In genomic region chr15:25801586-25802284, GRCh38 we compare ENCODE assay signal across 27 cellular contexts.
DNase-seq lines count a peak whose midpoint lies in the region; ATAC-seq and TF ChIP-seq lines count a peak whose summit lies in the region.
"Had no signal": no experiment of that assay in that cellular context is flagged by ENCODE, and none has a peak within 500 bp of the region (broad histone marks: within the 10 kb centered on the region; RNA-seq: fewer than 3 reads in every experiment).

No MANE protein-coding gene starts in this region.

- H3K9me3 Mint-ChIP-seq in H9 (no peaks in the 10 kb centered on the region; a peak in 1 of 5 replicates), chondrocyte (ENCODE audit: low read depth) (no peaks in the 10 kb centered on the region)
- H3K9me3 Mint-ChIP-seq: activated CD4-positive, alpha-beta T cell treated with anti-CD3 and anti-CD28 coated beads, Interleukin-2, amount 10 ng/mL, durations not matched to agents 24 days and 14 days; activated naive CD4-positive, alpha-beta T cell treated with anti-CD3 and anti-CD28 coated beads, Interleukin-2, amount 50 U/mL, for 72 hours; CD4-positive, alpha-beta memory T cell; dendritic cell treated with granulocyte-macrophage colony-stimulating factor and Interleukin-4, amounts not matched to agents 40 ng/mL and 50 ng/mL, for 4 days; endodermal cell; memory B cell; WTC11 had no signal

- H3K79me2 ChIP-seq in H9 (ENCODE audit: insufficient read depth, low read length), result no peaks in the 10 kb centered on the region

- no peak overlapping the region for H3K56ac ChIP-seq in H9 (ENCODE audit: insufficient read length, low read depth, low read length)

- H3K27me3 ChIP-seq in H9 (ENCODE audit: insufficient read depth, low read length) (no peaks in the 10 kb centered on the region), tibial artery (no peaks in the 10 kb centered on the region), body of pancreas (no peaks in the 10 kb centered on the region)
- H3K27me3 ChIP-seq: SJCRH30, thyroid gland had no signal

- no peak overlapping the region for H4K8ac ChIP-seq in H9 (replicated peaks; ENCODE audit: insufficient read length, low read depth, low read length)

- H4K20me1 ChIP-seq in H9 (ENCODE audit: control insufficient read depth, insufficient read depth, insufficient read length), result no peaks in the 10 kb centered on the region

- H2BK12ac ChIP-seq in H9 (ENCODE audit: insufficient read length, low read depth, low read length), result no peak overlapping the region

- no peak overlapping the region for H4K5ac ChIP-seq in H9 (ENCODE audit: insufficient read length, low read depth, low read length)

- H3K27ac ChIP-seq in H9 (ENCODE audit: insufficient read length, low read depth, low read length), result no peak overlapping the region
- peak overlapping the region; percentile 79 to 89 for H3K27ac ChIP-seq in tibial artery
- no peak overlapping the region for H3K27ac ChIP-seq in body of pancreas
- H3K27ac ChIP-seq: heart right ventricle, SJCRH30, thyroid gland had no signal

- TF ChIP-seq CTCF in H9 (conservative IDR thresholded peaks at IDR 0.05) (no peak), chondrocyte (IDR thresholded peaks at IDR 0.05) (no peak), tibial artery (IDR thresholded peaks at IDR 0.05) (no peak), body of pancreas (IDR thresholded peaks at IDR 0.05) (no peak)

- H2AK5ac ChIP-seq in H9 (ENCODE audit: insufficient read length, low read length), result no peak overlapping the region

- TF ChIP-seq POLR2A in body of pancreas (IDR thresholded peaks at IDR 0.05), result no peak

- H3K27me3 Mint-ChIP-seq in H9 (ENCODE audit: low read depth) (no peaks in the 10 kb centered on the region), chondrocyte (ENCODE audit: low read depth) (no peaks in the 10 kb centered on the region)
- H3K27me3 Mint-ChIP-seq: activated CD4-positive, alpha-beta T cell treated with anti-CD3 and anti-CD28 coated beads, Interleukin-2, amount 10 ng/mL, durations not matched to agents 24 days and 14 days; CD4-positive, alpha-beta memory T cell had no signal

- H3K4me2 ChIP-seq in H9 (ENCODE audit: insufficient read depth, insufficient read length, low read length), result no peak overlapping the region

- H3K36me3 ChIP-seq in tibial artery (no peaks in the 10 kb centered on the region), body of pancreas (replicated peaks in 1 of 2; ENCODE audit: insufficient read depth in 1 of 2, low read depth in 2 of 2) (no peaks in the 10 kb centered on the region)
- H3K36me3 ChIP-seq: heart right ventricle, SJCRH30, thyroid gland had no signal

- H2BK5ac ChIP-seq in H9 (ENCODE audit: insufficient read length, low read length), result no peak overlapping the region

- H4K91ac ChIP-seq in H9 (ENCODE audit: insufficient read length, low read depth, low read length), result no peak overlapping the region

- no peak overlapping the region for H2BK20ac ChIP-seq in H9 (ENCODE audit: low read depth, low read length, poor library complexity, severe bottlenecking)

- H3K4me3 Mint-ChIP-seq in H9, result no peak overlapping the region
- peak overlapping the region; percentile 28 for H3K4me3 Mint-ChIP-seq in chondrocyte (ENCODE audit: unreplicated experiment)
- H3K4me3 Mint-ChIP-seq: activated CD4-positive, alpha-beta T cell treated with anti-CD3 and anti-CD28 coated beads, Interleukin-2, amount 10 ng/mL, durations not matched to agents 24 days and 14 days; CD4-positive, alpha-beta memory T cell; dendritic cell treated with granulocyte-macrophage colony-stimulating factor and Interleukin-4, amounts not matched to agents 40 ng/mL and 50 ng/mL, for 4 days; endodermal cell; memory B cell; WTC11 had no signal

- no peaks in the 10 kb centered on the region; a peak in 1 of 7 replicates for H3K36me3 Mint-ChIP-seq in H9 (ENCODE audit: insufficient read depth in 1 of 3, low read depth in 3 of 3)
- peaks cover 18% of the 10 kb centered on the region for H3K36me3 Mint-ChIP-seq in chondrocyte (ENCODE audit: low read depth)
- H3K36me3 Mint-ChIP-seq: memory B cell, WTC11 had no signal

- no peak overlapping the region for H3K14ac ChIP-seq in H9 (ENCODE audit: insufficient read depth, low read length)

- H3K4me3 ChIP-seq in tibial artery, result no peak overlapping the region
- H3K4me3 ChIP-seq in body of pancreas, result no peak overlapping the region
- H3K4me3 ChIP-seq: heart right ventricle, K562, SJCRH30, thyroid gland had no signal

- no peak overlapping the region for H2AFZ ChIP-seq in H9 (ENCODE audit: low read length)

- WGBS in H9 (ENCODE audit: extremely low coverage, insufficient read length, low lambda C conversion rate), result no CpG with 5 or more reads among the region's 24 CpGs
- WGBS in body of pancreas, 2 donors, result 60 to 68% methylated on average over 24 of the region's 24 CpGs

- H3K9me3 ChIP-seq in H9 (ENCODE audit: control insufficient read depth, low read depth, low read length) (no peaks in the 10 kb centered on the region), tibial artery (no peaks in the 10 kb centered on the region), body of pancreas (no peaks in the 10 kb centered on the region)
- H3K9me3 ChIP-seq: heart right ventricle, SJCRH30, thyroid gland had no signal

- no peak overlapping the region for H2BK15ac ChIP-seq in H9 (ENCODE audit: low read depth, low read length)

- no peak overlapping the region for H2BK120ac ChIP-seq in H9 (ENCODE audit: low read depth, low read length, poor library complexity, severe bottlenecking)

- H3K23ac ChIP-seq in H9 (ENCODE audit: insufficient read length, low read depth, low read length), result no peak overlapping the region

- no peak overlapping the region for H3K18ac ChIP-seq in H9 (ENCODE audit: insufficient read length, low read depth, low read length)

- H3K27ac Mint-ChIP-seq in H9, result peak overlapping the region in 2 of 3 experiments; percentile 10 to 37; a peak in 2 of 7 replicates
- H3K27ac Mint-ChIP-seq in chondrocyte (ENCODE audit: unreplicated experiment), result peak overlapping the region; percentile 55
- H3K27ac Mint-ChIP-seq: activated CD4-positive, alpha-beta T cell treated with anti-CD3 and anti-CD28 coated beads, Interleukin-2, amount 10 ng/mL, durations not matched to agents 24 days and 14 days; CD4-positive, alpha-beta memory T cell; dendritic cell treated with granulocyte-macrophage colony-stimulating factor and Interleukin-4, amounts not matched to agents 40 ng/mL and 50 ng/mL, for 4 days; endodermal cell; memory B cell; WTC11 had no signal

- H3K4me1 Mint-ChIP-seq in H9, result peaks cover 14 to 40% of the 10 kb centered on the region in 2 experiments
- H3K4me1 Mint-ChIP-seq in chondrocyte (ENCODE audit: low read depth), result peaks cover 45% of the 10 kb centered on the region
- H3K4me1 Mint-ChIP-seq: endodermal cell had no signal

- no peak for ATAC-seq in body of pancreas
- ATAC-seq: activated naive CD4-positive, alpha-beta T cell treated with anti-CD3 and anti-CD28 coated beads, Interleukin-2, amount 50 U/mL, for 72 hours; esophagus mucosa; K562; stimulated activated naive CD8-positive, alpha-beta T cell treated with anti-CD3 and anti-CD28 coated beads, Interleukin-15, Interleukin-2, amounts not matched to agents 100 U/mL and 50 U/mL, for 24 hours; WTC11 had no signal

- H3K23me2 ChIP-seq in H9 (ENCODE audit: insufficient read length, low read depth, low read length, poor library complexity, severe bottlenecking), result no peaks in the 10 kb centered on the region

- H3K79me1 ChIP-seq in H9 (ENCODE audit: insufficient read depth, low read depth, low read length, poor library complexity, severe bottlenecking), result no peaks in the 10 kb centered on the region

- H3K9ac ChIP-seq in H9 (ENCODE audit: extremely low read depth, insufficient read length, low read length), result no peak overlapping the region

- H3K4me1 ChIP-seq in H9 (ENCODE audit: insufficient read depth, low read length) (no peaks in the 10 kb centered on the region; the same call in 1 of the 2 replicates), tibial artery (peaks cover 0 to 93% (median 67%) of the 10 kb centered on the region in 4 donors), body of pancreas (no peaks in the 10 kb centered on the region)
- H3K4me1 ChIP-seq: SJCRH30, thyroid gland had no signal

- peak; percentile 23 for DNase-seq in H9
- DNase-seq in chondrocyte (ENCODE audit: low spot score), result no peak
- DNase-seq in midbrain (lab: John Stamatoyannopoulos, UW), result peak; percentile 6
- DNase-seq in tibial artery, result peak; percentile 55 to 91
- DNase-seq in body of pancreas, result no peak
- no peak for DNase-seq in central memory CD4-positive, alpha-beta T cell
- DNase-seq in AG20443 (ENCODE audit: low spot score), result no peak
- DNase-seq: activated CD4-positive, alpha-beta T cell treated with anti-CD3 and anti-CD28 coated beads, Interleukin-2, amount 10 ng/mL, durations not matched to agents 24 days and 14 days; activated CD8-positive, alpha-beta memory T cell treated with anti-CD3 and anti-CD28 coated beads for 24 hours; activated T-cell treated with anti-CD3 and anti-CD28 coated beads for 4 hours; CD4-positive, alpha-beta memory T cell; endodermal cell; foreskin fibroblast; heart right ventricle; NCI-H1092 treated with DMSO at 0.1 percent for 48 hours; NCI-H187; NCI-H446 treated with DMSO at 0.1 percent for 48 hours; SJCRH30; stimulated activated CD4-positive, alpha-beta T cell treated with anti-CD3 and anti-CD28 coated beads, Interleukin-2, amount 100 ng/mL, for 24 hours; stimulated activated naive CD8-positive, alpha-beta T cell treated with anti-CD3 and anti-CD28 coated beads, Interleukin-15, Interleukin-2, amounts not matched to agents 100 U/mL and 50 U/mL, for 24 hours; thyroid gland had no signal

- H3K4ac ChIP-seq in H9 (ENCODE audit: low read depth, low read length), result no peak overlapping the region

- intact Hi-C loops in tibial artery (cut with DNase I; ENCODE audit: low total_unique reads), result no loop called here
- intact Hi-C loops in body of pancreas (cut with DNase I), result loop anchor here (10.0 kb wide), 1 partner anchor 77 kb away; no protein-coding TSS in a partner anchor

- H3T11ph ChIP-seq in H9 (ENCODE audit: low read length), result no peak overlapping the region

Comparison
In these comparisons a context has a peak if more than half of its experiments do, and no peak if none do; other contexts are left out.
1. DNase-seq: peak in H9 (single experiment), midbrain (single experiment) and tibial artery (2 of 2); none in chondrocyte (single experiment), body of pancreas (0 of 4), central memory CD4-positive, alpha-beta T cell (single experiment) and AG20443 (single experiment).
2. H3K27ac ChIP-seq: peak in tibial artery (2 of 2); none in H9 (single experiment) and body of pancreas (0 of 4).